ENCODE assay signal across 16 cellular contexts in the genomic region with DNA sequence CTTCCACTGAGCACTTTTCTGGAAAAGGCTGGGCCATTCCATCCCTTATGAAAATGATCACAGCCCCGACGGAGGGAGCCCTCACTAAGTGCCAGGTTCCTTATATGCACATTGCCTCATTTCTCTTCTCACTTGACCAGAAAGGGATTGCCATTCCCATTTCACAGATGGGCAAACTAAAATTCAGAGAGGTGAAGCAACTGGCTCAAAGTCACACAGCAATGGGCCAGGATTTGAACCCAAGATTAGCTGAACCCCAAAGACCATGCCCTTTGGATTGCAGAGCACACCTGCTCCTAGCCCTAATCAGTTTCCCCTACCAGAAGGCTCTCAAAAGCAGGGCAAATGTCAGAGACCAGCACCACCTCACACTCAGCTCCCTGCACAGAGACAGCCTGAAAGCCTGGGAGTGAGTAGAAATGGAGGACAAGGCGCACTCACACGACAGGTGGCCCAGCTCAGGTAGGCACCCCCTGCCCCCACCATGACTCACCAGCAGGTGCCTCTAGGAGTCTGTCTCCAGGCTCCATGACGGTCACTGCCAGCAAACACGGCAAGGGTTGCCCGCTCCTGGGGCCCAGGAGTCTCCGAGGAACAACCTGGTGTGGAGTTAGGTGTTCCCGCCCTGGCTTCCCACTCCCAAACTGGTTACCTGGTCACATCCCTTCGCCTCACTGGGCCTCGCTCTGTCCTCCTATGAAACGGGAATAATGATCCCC. TPM values are rescaled to one million over a fixed set of nuclear protein-coding genes. Genes with fewer than 3 reads are reported as not detected.
DNase-seq lines count a peak whose midpoint lies in the region; ATAC-seq and TF ChIP-seq lines count a peak whose summit lies in the region.
"Had no signal": no experiment of that assay in that cellular context is flagged by ENCODE, and none has a peak within 500 bp of the region (broad histone marks: within the 10 kb centered on the region; RNA-seq: fewer than 3 reads in every experiment).

No MANE protein-coding gene starts in this region.

- H3K4me1 Mint-ChIP-seq in endothelial cell (ENCODE audit: unreplicated experiment): peaks cover 12% of the 10 kb centered on the region
- peaks cover 3% of the 10 kb centered on the region for H3K4me1 Mint-ChIP-seq in progenitor cell of endocrine pancreas (ENCODE audit: low read depth)
- H3K4me1 Mint-ChIP-seq in activated T-cell treated with anti-CD3 and anti-CD28 coated beads, Interleukin-2, amount 50 U/mL, for 24 hours (ENCODE audit: low read depth): no peaks in the 10 kb centered on the region

- H3K36me3 Mint-ChIP-seq in endothelial cell (ENCODE audit: low read depth, unreplicated experiment) (no peaks in the 10 kb centered on the region), progenitor cell of endocrine pancreas (ENCODE audit: insufficient read depth) (no peaks in the 10 kb centered on the region)
- no peaks in the 10 kb centered on the region for H3K36me3 Mint-ChIP-seq in activated T-cell treated with anti-CD3 and anti-CD28 coated beads, Interleukin-2, amount 50 U/mL, for 24 hours (ENCODE audit: low read depth)

- DNase-seq in DMS53 (lab: John Stamatoyannopoulos, UW) (peak; percentile 99), NCI-H2196 (lab: John Stamatoyannopoulos, UW; ENCODE audit: unreplicated experiment) (peak; percentile 38), endothelial cell (ENCODE audit: low spot score) (no peak), progenitor cell of endocrine pancreas (ENCODE audit: low spot score, unreplicated experiment) (no peak)
- DNase-seq in activated T-cell treated with anti-CD3 and anti-CD28 coated beads, Interleukin-2, amount 50 U/mL, for 24 hours: no peak
- DNase-seq: activated CD4-positive, alpha-beta T cell treated with anti-CD3 and anti-CD28 coated beads for 48 hours; activated T-cell treated with anti-CD3 and anti-CD28 coated beads, Interleukin-2, amount 50 U/mL, for 72 hours; DMS79; MV-4-11; NCI-H510A treated with DMSO at 0.1 percent for 48 hours; occipital lobe; upper lobe of right lung had no signal

- H3K4me3 Mint-ChIP-seq in endothelial cell (ENCODE audit: unreplicated experiment) (peak overlapping the region; percentile 71), progenitor cell of endocrine pancreas (ENCODE audit: low read depth) (no peak overlapping the region)
- H3K4me3 Mint-ChIP-seq in activated T-cell treated with anti-CD3 and anti-CD28 coated beads, Interleukin-2, amount 50 U/mL, for 24 hours: no peak overlapping the region
- H3K4me3 Mint-ChIP-seq: activated T-cell treated with anti-CD3 and anti-CD28 coated beads, Interleukin-2, amount 50 U/mL, for 72 hours; B cell had no signal

- no peaks in the 10 kb centered on the region for H3K9me3 Mint-ChIP-seq in endothelial cell (ENCODE audit: unreplicated experiment)
- H3K9me3 Mint-ChIP-seq in progenitor cell of endocrine pancreas (ENCODE audit: low read depth): no peaks in the 10 kb centered on the region
- H3K9me3 Mint-ChIP-seq in activated T-cell treated with anti-CD3 and anti-CD28 coated beads, Interleukin-2, amount 50 U/mL, for 24 hours: no peaks in the 10 kb centered on the region
- H3K9me3 Mint-ChIP-seq: activated T-cell treated with anti-CD3 and anti-CD28 coated beads, Interleukin-2, amount 50 U/mL, for 72 hours had no signal

- H3K27me3 Mint-ChIP-seq in endothelial cell (ENCODE audit: unreplicated experiment) (peaks cover 7% of the 10 kb centered on the region), progenitor cell of endocrine pancreas (no peaks in the 10 kb centered on the region)
- peaks cover 16% of the 10 kb centered on the region for H3K27me3 Mint-ChIP-seq in activated T-cell treated with anti-CD3 and anti-CD28 coated beads, Interleukin-2, amount 50 U/mL, for 24 hours

- ATAC-seq in esophagus mucosa (no peak), HG03457 (IDR thresholded peaks at IDR 0.05; ENCODE audit: unreplicated experiment) (no peak), GM19455 (IDR thresholded peaks at IDR 0.05; ENCODE audit: unreplicated experiment) (no peak)
- ATAC-seq: activated T-cell treated with anti-CD3 and anti-CD28 coated beads, Interleukin-2, amount 50 U/mL, for 72 hours; upper lobe of right lung had no signal

- TF ChIP-seq CTCF in endothelial cell (IDR thresholded peaks at IDR 0.05; ENCODE audit: unreplicated experiment) (no peak), progenitor cell of endocrine pancreas (IDR thresholded peaks at IDR 0.05; ENCODE audit: unreplicated experiment) (no peak)

- no peak overlapping the region for H3K27ac Mint-ChIP-seq in endothelial cell (ENCODE audit: unreplicated experiment)
- H3K27ac Mint-ChIP-seq in progenitor cell of endocrine pancreas: peak overlapping the region; percentile 21
- H3K27ac Mint-ChIP-seq in activated T-cell treated with anti-CD3 and anti-CD28 coated beads, Interleukin-2, amount 50 U/mL, for 24 hours: no peak overlapping the region
- H3K27ac Mint-ChIP-seq: activated T-cell treated with anti-CD3 and anti-CD28 coated beads, Interleukin-2, amount 50 U/mL, for 72 hours; B cell had no signal

RNA-seq across cellular contexts. Expression of gene SDC3, which starts 21.7 kb away (rescaled TPM):
- total RNA-seq in endothelial cell (ENCODE audit: unreplicated experiment) (51.3 TPM), progenitor cell of endocrine pancreas (33.7 and 38.3 TPM in 2 replicates), esophagus mucosa (3.3 TPM)

Comparison
In these comparisons a context has a peak if more than half of its experiments do, and no peak if none do; other contexts are left out.
1. DNase-seq: peak in DMS53 (single experiment) and NCI-H2196 (single experiment); none in endothelial cell (single experiment), progenitor cell of endocrine pancreas (single experiment) and activated T-cell treated with anti-CD3 and anti-CD28 coated beads, Interleukin-2, amount 50 U/mL, for 24 hours (single experiment).